ENCODE assay signal across 17 cellular contexts in genomic region chr13:98222081-98222554, GRCh38. TPM values are rescaled to one million over a fixed set of nuclear protein-coding genes. Genes with fewer than 3 reads are reported as not detected.
A peak's percentile ranks its signal among the peaks of the same experiment; 100 is the strongest.
DNase-seq lines count a peak whose midpoint lies in the region; ATAC-seq and TF ChIP-seq lines count a peak whose summit lies in the region.
"Had no signal": no experiment of that assay in that cellular context is flagged by ENCODE, and none has a peak within 500 bp of the region (broad histone marks: within the 10 kb centered on the region; RNA-seq: fewer than 3 reads in every experiment).

No MANE protein-coding gene starts in this region.

- peaks cover 27% of the 10 kb centered on the region for H3K36me3 Mint-ChIP-seq in nephron (ENCODE audit: low read depth)
- H3K36me3 Mint-ChIP-seq: activated naive CD4-positive, alpha-beta T cell treated with anti-CD3 and anti-CD28 coated beads, Interleukin-2, amount 50 U/mL, for 24 hours had no signal

- no peak for TF ChIP-seq EP300 in upper lobe of left lung (IDR thresholded peaks at IDR 0.05)

- intact Hi-C loops in colonic mucosa (cut with DNase I) = no loop called here

- peak overlapping the region in 1 of 3 experiments; percentile 10 for H3K4me3 Mint-ChIP-seq in nephron
- H3K4me3 Mint-ChIP-seq: activated naive CD4-positive, alpha-beta T cell treated with anti-CD3 and anti-CD28 coated beads, Interleukin-2, amount 50 U/mL, for 24 hours; B cell had no signal

- TF ChIP-seq CTCF in colonic mucosa (IDR thresholded peaks at IDR 0.05) = no peak
- no peak for TF ChIP-seq CTCF in nephron (IDR thresholded peaks at IDR 0.05; ENCODE audit: unreplicated experiment in 3 of 3)
- TF ChIP-seq CTCF in upper lobe of left lung (IDR thresholded peaks at IDR 0.05) = no peak

- no peaks in the 10 kb centered on the region for H3K27me3 Mint-ChIP-seq in nephron (ENCODE audit: low read depth)

- peaks cover 5% of the 10 kb centered on the region for H3K4me1 ChIP-seq in colonic mucosa
- peaks cover 16 to 33% (median 26%) of the 10 kb centered on the region in 4 donors for H3K4me1 ChIP-seq in upper lobe of left lung

- H3K27me3 ChIP-seq in colonic mucosa = no peaks in the 10 kb centered on the region
- no peaks in the 10 kb centered on the region for H3K27me3 ChIP-seq in upper lobe of left lung
- H3K27me3 ChIP-seq: hepatocyte had no signal

- ATAC-seq in GM21367 (IDR thresholded peaks at IDR 0.05; ENCODE audit: unreplicated experiment) (no peak), upper lobe of left lung (ENCODE audit: low FRiP score in 2 of 2) (no peak)
- ATAC-seq: psoas muscle had no signal

- peaks cover 4% of the 10 kb centered on the region for H3K9me3 Mint-ChIP-seq in nephron
- H3K9me3 Mint-ChIP-seq: activated naive CD4-positive, alpha-beta T cell treated with anti-CD3 and anti-CD28 coated beads, Interleukin-2, amount 50 U/mL, for 24 hours had no signal

- peaks cover 77% of the 10 kb centered on the region for H3K4me1 Mint-ChIP-seq in nephron
- H3K4me1 Mint-ChIP-seq: activated naive CD4-positive, alpha-beta T cell treated with anti-CD3 and anti-CD28 coated beads, Interleukin-2, amount 50 U/mL, for 24 hours; B cell had no signal

- H3K9me3 ChIP-seq in colonic mucosa = no peaks in the 10 kb centered on the region
- H3K9me3 ChIP-seq in upper lobe of left lung = no peaks in the 10 kb centered on the region
- H3K9me3 ChIP-seq: psoas muscle had no signal

- 58 to 63% methylated on average over 5 of the region's 5 CpGs for WGBS in upper lobe of left lung, 2 donors

- H3K27ac ChIP-seq in colonic mucosa = no peak overlapping the region
- H3K27ac ChIP-seq in upper lobe of left lung = peak overlapping the region in 1 of 4 donors; percentile 19
- H3K27ac ChIP-seq: hepatocyte, psoas muscle had no signal

- no peak for TF ChIP-seq POLR2A in upper lobe of left lung (IDR thresholded peaks at IDR 0.05)

- H3K4me3 ChIP-seq in colonic mucosa (no peak overlapping the region), upper lobe of left lung (no peak overlapping the region)
- H3K4me3 ChIP-seq: hepatocyte, psoas muscle had no signal

- H3K9ac ChIP-seq in colonic mucosa (ENCODE audit: low read depth in 2 of 2, low read length in 2 of 2) = no peak overlapping the region

- peak; percentile 84 for DNase-seq in EH (ENCODE audit: low read depth)
- peak; percentile 46 for DNase-seq in NCI-H226
- DNase-seq in colonic mucosa = peak; percentile 29
- DNase-seq in upper lobe of left lung = no peak
- no peak for DNase-seq in NCI-H2196 treated with DMSO at 0.1 percent for 48 hours (lab: John Stamatoyannopoulos, UW; ENCODE audit: unreplicated experiment)
- DNase-seq in hippocampal formation (lab: John Stamatoyannopoulos, UW) = no peak
- DNase-seq: effector memory CD4-positive, alpha-beta T cell; mammary epithelial cell; psoas muscle; stimulated activated CD4-positive, alpha-beta T cell treated with anti-CD3 and anti-CD28 coated beads, Interleukin-2, amount 100 ng/mL, for 48 hours; stimulated activated naive CD4-positive, alpha-beta T cell; T-helper 9 cell had no signal

- H3K36me3 ChIP-seq in colonic mucosa (no peaks in the 10 kb centered on the region), upper lobe of left lung (no peaks in the 10 kb centered on the region)

- H3K27ac Mint-ChIP-seq in nephron = peak overlapping the region; percentile 64 to 97 (median 96)
- H3K27ac Mint-ChIP-seq: activated naive CD4-positive, alpha-beta T cell treated with anti-CD3 and anti-CD28 coated beads, Interleukin-2, amount 50 U/mL, for 24 hours; B cell had no signal

RNA-seq across cellular contexts. Expression of gene RNF113B, which starts 45.0 kb away (rescaled TPM):
- total RNA-seq in colonic mucosa (not detected), upper lobe of left lung (not detected)
- total RNA-seq: B cell, hepatocyte, mammary epithelial cell, psoas muscle had no signal

Comparison
In these comparisons a context has a peak if more than half of its experiments do, and no peak if none do; other contexts are left out.
1. DNase-seq: peak in EH (single experiment), NCI-H226 (single experiment) and colonic mucosa (single experiment); none in upper lobe of left lung (0 of 2), NCI-H2196 treated with DMSO at 0.1 percent for 48 hours (single experiment) and hippocampal formation (0 of 2).